ENCODE assay signal across 8 cellular contexts in the genomic region with DNA sequence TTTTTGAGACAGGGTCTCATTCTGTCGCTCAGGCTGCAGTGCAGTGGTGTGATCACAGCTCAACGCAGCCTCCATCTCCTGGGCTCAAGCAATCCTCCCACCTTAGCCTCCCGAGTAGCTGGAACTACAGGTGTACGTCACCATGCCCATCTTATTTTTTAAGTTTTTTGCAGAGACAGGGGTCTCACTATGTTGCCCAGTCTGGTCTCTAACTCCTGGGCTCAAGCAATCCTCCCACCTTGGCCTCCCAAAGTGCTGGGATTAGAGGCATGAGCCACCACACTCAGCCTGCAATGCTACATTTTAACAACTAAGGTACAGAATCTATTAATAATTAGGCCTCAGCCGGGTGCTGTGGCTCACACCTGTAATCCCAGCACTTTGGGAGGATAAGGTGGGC. TPM values are rescaled to one million over a fixed set of nuclear protein-coding genes. Genes with fewer than 3 reads are reported as not detected.
DNase-seq lines count a peak whose midpoint lies in the region; ATAC-seq, FAIRE-seq and TF ChIP-seq lines count a peak whose summit lies in the region.
"Not testable (repeated sequence)": the region's sequence is repeated elsewhere in the genome, so short reads cannot be mapped to it uniquely, and the experiment has no call there.

No MANE protein-coding gene starts in this region.

- peak overlapping the region; percentile 15 for H3K27ac Mint-ChIP-seq in CD4-positive, alpha-beta T cell
- H3K27ac Mint-ChIP-seq in WTC11 = not testable (repeated sequence)
- H3K27ac Mint-ChIP-seq in activated T-helper 17 cell treated with anti-CD3 and anti-CD28 coated beads, Interleukin-2, amount 50 U/mL, for 72 hours = peak overlapping the region; percentile 67
- peak overlapping the region; percentile 41 for H3K27ac Mint-ChIP-seq in central memory CD8-positive, alpha-beta T cell (ENCODE audit: low read depth)
- peak overlapping the region; percentile 35 for H3K27ac Mint-ChIP-seq in stimulated activated effector memory CD8-positive, alpha-beta T cell treated with anti-CD3 and anti-CD28 coated beads, Interleukin-12 subunit alpha, Interleukin-12 subunit beta, amount 100 ng/mL, for 72 hours

- POLR2A ChIA-PET in CD4-positive, alpha-beta T cell (lab: Charles Lee); HepG2 (lab: Yijun Ruan, JAX): not testable (repeated sequence)
- POLR2A ChIA-PET in WTC11 (lab: Charles Lee) = interaction anchor here (0.6 kb wide), 1 partner anchor 753 kb away, joined by 3 read pairs; no protein-coding TSS in a partner anchor

- H3K27ac ChIP-seq in CD4-positive, alpha-beta T cell (ENCODE audit: low read depth, low read length); HUES6 (ENCODE audit: low read depth, low read length); HepG2 (ENCODE audit: extremely low read length, insufficient read depth, low read length): not testable (repeated sequence)
- peak overlapping the region; percentile 88 for H3K27ac ChIP-seq in neutrophil

- not testable (repeated sequence) for H2AFZ ChIP-seq in HepG2 (ENCODE audit: low read length)

- not testable (repeated sequence) for TF ChIP-seq CTCF in CD4-positive, alpha-beta T cell (IDR thresholded peaks at IDR 0.05); WTC11 (IDR thresholded peaks at IDR 0.05); HepG2 (CRISPR knock-in tag; IDR thresholded peaks at IDR 0.05); neutrophil (IDR thresholded peaks at IDR 0.05)

- not testable (repeated sequence) for H3K4me3 ChIP-seq in HUES6 (ENCODE audit: low read depth, low read length); HepG2 (replicated peaks in 1 of 3; ENCODE audit: insufficient read depth in 1 of 3, low read depth in 2 of 3, low read length in 3 of 3); neutrophil (ENCODE audit: low read depth in 1 of 2, low read length in 1 of 2)

- H3K36me3 ChIP-seq in HUES6 (ENCODE audit: control insufficient read depth, insufficient read depth, low read length) (peaks cover 30% of the 10 kb centered on the region), HepG2 (replicated peaks in 1 of 2; ENCODE audit: control insufficient read depth in 1 of 2, insufficient read depth in 2 of 2, low read length in 2 of 2) (peaks cover 2 to 26% of the 10 kb centered on the region in 2 experiments; a peak in 4 of 5 replicates)
- not testable (repeated sequence) for H3K36me3 ChIP-seq in neutrophil

- not testable (repeated sequence) for TF ChIP-seq RAD21 in HepG2 (CRISPR knock-in tag; IDR thresholded peaks at IDR 0.05)

- not testable (repeated sequence) for H3K27me3 ChIP-seq in CD4-positive, alpha-beta T cell (ENCODE audit: control insufficient read depth, insufficient read depth, low read length); HUES6 (ENCODE audit: control insufficient read depth, insufficient read depth, low read length); HepG2 (ENCODE audit: control insufficient read depth in 1 of 2, insufficient read depth in 2 of 2, low read length in 2 of 2); neutrophil

- H3K79me2 ChIP-seq in HepG2 (ENCODE audit: insufficient read depth, low read length) = peaks cover 35% of the 10 kb centered on the region

- in situ Hi-C loops in HepG2 (cut with HindIII; ENCODE audit: extremely low pct_ligation_motif_present, low pct_unique_long_range_greater_than_20kb) = not testable (repeated sequence)

- H3K4me1 Mint-ChIP-seq in CD4-positive, alpha-beta T cell (ENCODE audit: low read depth) = peaks cover 46% of the 10 kb centered on the region
- H3K4me1 Mint-ChIP-seq in WTC11 = peaks cover 19% of the 10 kb centered on the region
- H3K4me1 Mint-ChIP-seq in activated T-helper 17 cell treated with anti-CD3 and anti-CD28 coated beads, Interleukin-2, amount 50 U/mL, for 72 hours = peaks cover 14% of the 10 kb centered on the region
- H3K4me1 Mint-ChIP-seq in central memory CD8-positive, alpha-beta T cell = peaks cover 26% of the 10 kb centered on the region
- peaks cover 36% of the 10 kb centered on the region for H3K4me1 Mint-ChIP-seq in stimulated activated effector memory CD8-positive, alpha-beta T cell treated with anti-CD3 and anti-CD28 coated beads, Interleukin-12 subunit alpha, Interleukin-12 subunit beta, amount 100 ng/mL, for 72 hours

- ATAC-seq in CD4-positive, alpha-beta T cell (ENCODE audit: poor library complexity); WTC11; activated T-helper 17 cell treated with anti-CD3 and anti-CD28 coated beads, Interleukin-2, amount 50 U/mL, for 72 hours (replicated peaks); central memory CD8-positive, alpha-beta T cell (replicated peaks; ENCODE audit: extremely low read depth, poor library complexity, severe bottlenecking); HepG2; stimulated activated effector memory CD8-positive, alpha-beta T cell treated with anti-CD3 and anti-CD28 coated beads, Interleukin-12 subunit alpha, Interleukin-12 subunit beta, amount 100 ng/mL, for 72 hours: not testable (repeated sequence)

- not testable (repeated sequence) for H3K4me1 ChIP-seq in HUES6 (ENCODE audit: control insufficient read depth, insufficient read depth, low read length)
- H3K4me1 ChIP-seq in HepG2 (ENCODE audit: insufficient read depth, low read length) (peaks cover 24% of the 10 kb centered on the region), neutrophil (ENCODE audit: control insufficient read depth in 1 of 2, insufficient read depth in 1 of 2, low read depth in 1 of 2, low read length in 1 of 2) (peaks cover 59 to 67% of the 10 kb centered on the region in 2 experiments)

- peak overlapping the region; percentile 3 for H3K9ac ChIP-seq in HUES6 (ENCODE audit: low read length)
- H3K9ac ChIP-seq in HepG2 (ENCODE audit: insufficient read depth, low read depth, low read length) = not testable (repeated sequence)

- TF ChIP-seq EP300 in HepG2 (IDR thresholded peaks at IDR 0.05; ENCODE audit: low read depth in 2 of 2, low read length in 2 of 2); HepG2 (CRISPR knock-in tag; IDR thresholded peaks at IDR 0.05; ENCODE audit: borderline replicate concordance): not testable (repeated sequence)

- H3K4me3 Mint-ChIP-seq in CD4-positive, alpha-beta T cell; WTC11; activated T-helper 17 cell treated with anti-CD3 and anti-CD28 coated beads, Interleukin-2, amount 50 U/mL, for 72 hours; central memory CD8-positive, alpha-beta T cell; stimulated activated effector memory CD8-positive, alpha-beta T cell treated with anti-CD3 and anti-CD28 coated beads, Interleukin-12 subunit alpha, Interleukin-12 subunit beta, amount 100 ng/mL, for 72 hours: not testable (repeated sequence)

- intact Hi-C loops in CD4-positive, alpha-beta T cell (cut with DNase I, micrococcal nuclease); HepG2 (cut with micrococcal nuclease; ENCODE audit: unreplicated experiment): not testable (repeated sequence)

- peaks cover 56% of the 10 kb centered on the region for H3K36me3 Mint-ChIP-seq in CD4-positive, alpha-beta T cell (ENCODE audit: low read depth)
- H3K36me3 Mint-ChIP-seq in WTC11 = peaks cover 21% of the 10 kb centered on the region
- H3K36me3 Mint-ChIP-seq in activated T-helper 17 cell treated with anti-CD3 and anti-CD28 coated beads, Interleukin-2, amount 50 U/mL, for 72 hours (ENCODE audit: low read depth) = peaks cover 59% of the 10 kb centered on the region
- H3K36me3 Mint-ChIP-seq in central memory CD8-positive, alpha-beta T cell (ENCODE audit: insufficient read depth) = peaks cover 44% of the 10 kb centered on the region
- peaks cover 75% of the 10 kb centered on the region for H3K36me3 Mint-ChIP-seq in stimulated activated effector memory CD8-positive, alpha-beta T cell treated with anti-CD3 and anti-CD28 coated beads, Interleukin-12 subunit alpha, Interleukin-12 subunit beta, amount 100 ng/mL, for 72 hours

- 97% methylated on average over 5 of the region's 5 CpGs for WGBS in HepG2 (ENCODE audit: low lambda C conversion rate)

- not testable (repeated sequence) for H3K9me3 ChIP-seq in CD4-positive, alpha-beta T cell (ENCODE audit: control insufficient read depth, low read length); HUES6 (ENCODE audit: control insufficient read depth, insufficient read depth, low read depth, low read length); HepG2 (ENCODE audit: low read length); neutrophil

- H4K20me1 ChIP-seq in HepG2 (ENCODE audit: insufficient read depth, low read length) = not testable (repeated sequence)

- DNase-seq in CD4-positive, alpha-beta T cell; WTC11 (ENCODE audit: low spot score); central memory CD8-positive, alpha-beta T cell (ENCODE audit: low spot score in 2 of 2); HepG2 (ENCODE audit: low spot score); stimulated activated effector memory CD8-positive, alpha-beta T cell treated with anti-CD3 and anti-CD28 coated beads, Interleukin-12 subunit alpha, Interleukin-12 subunit beta, amount 100 ng/mL, for 72 hours (ENCODE audit: low spot score in 2 of 2): not testable (repeated sequence)

- H3K9me3 Mint-ChIP-seq in CD4-positive, alpha-beta T cell; WTC11; activated T-helper 17 cell treated with anti-CD3 and anti-CD28 coated beads, Interleukin-2, amount 50 U/mL, for 72 hours; central memory CD8-positive, alpha-beta T cell; stimulated activated effector memory CD8-positive, alpha-beta T cell treated with anti-CD3 and anti-CD28 coated beads, Interleukin-12 subunit alpha, Interleukin-12 subunit beta, amount 100 ng/mL, for 72 hours: not testable (repeated sequence)

- H3K27me3 Mint-ChIP-seq in CD4-positive, alpha-beta T cell; WTC11 (ENCODE audit: low read depth); activated T-helper 17 cell treated with anti-CD3 and anti-CD28 coated beads, Interleukin-2, amount 50 U/mL, for 72 hours; central memory CD8-positive, alpha-beta T cell: not testable (repeated sequence)

- not testable (repeated sequence) for H3K4me2 ChIP-seq in HepG2 (ENCODE audit: low read depth, low read length)

- CTCF ChIA-PET in CD4-positive, alpha-beta T cell (lab: Charles Lee); WTC11 (lab: Charles Lee); HepG2 (lab: Yijun Ruan, JAX; ENCODE audit: low intra/inter-chr PET ratio, low total read pairs): not testable (repeated sequence)

- not testable (repeated sequence) for TF ChIP-seq POLR2A in HepG2 (IDR thresholded peaks at IDR 0.05; ENCODE audit: insufficient read depth in 1 of 2, low read depth in 2 of 2, low read length in 2 of 2)

- not testable (repeated sequence) for FAIRE-seq in HepG2 (lab: Jason Lieb, UNC)

- BruUV-seq in HepG2 (replicated peaks; lab: Mats Ljungman, UMichigan) = not testable (repeated sequence)

RNA-seq across cellular contexts. Expression of a gene that starts 3.6 kb away (rescaled TPM):
- 10 to 100 TPM; 73.1 to 75.0 TPM for total RNA-seq in CD4-positive, alpha-beta T cell
- total RNA-seq in WTC11 (2021) = 71.6 to 78.3 TPM (median 74.8 TPM) in 3 replicates
- total RNA-seq in activated T-helper 17 cell treated with anti-CD3 and anti-CD28 coated beads, Interleukin-2, amount 50 U/mL, for 72 hours = 100 to 1,000 TPM in 1 of 2 donors, 10 to 100 TPM in 1; 63.0 to 116 TPM
- total RNA-seq in HepG2 (2016; rRNA removed; fragmentation: Illumina TruSeq; extraction: Trizol) = 103 and 143 TPM in 2 replicates
- total RNA-seq in HepG2 (2016; cell fraction: cytosol; rRNA removed; fragmentation: Illumina TruSeq; extraction: Trizol; ENCODE audit: low read depth) = 86.6 and 90.0 TPM in 2 replicates
- total RNA-seq in HepG2 (2016; cell fraction: insoluble cytoplasmic fraction; rRNA removed; fragmentation: Illumina TruSeq; extraction: Trizol) = 106 and 142 TPM in 2 replicates
- total RNA-seq in HepG2 (2016; cell fraction: membrane; rRNA removed; fragmentation: Illumina TruSeq; extraction: Trizol) = 113 and 114 TPM in 2 replicates
- total RNA-seq in HepG2 (2016; cell fraction: nucleus; rRNA removed; fragmentation: Illumina TruSeq; extraction: Trizol) = 38.3 and 49.0 TPM in 2 replicates
- polyA plus RNA-seq in HepG2 (2011; rRNA removed) = 34.1 and 46.3 TPM in 2 replicates
- 32.8 and 38.8 TPM in 2 replicates for polyA plus RNA-seq in HepG2 (2011; cell fraction: cytosol; rRNA removed)
- 17.3 and 22.4 TPM in 2 replicates for polyA plus RNA-seq in HepG2 (2011; cell fraction: nucleus; rRNA removed)
- polyA plus RNA-seq in HepG2 (2012) = 40.8 and 44.7 TPM in 2 replicates
- 70.5 and 78.2 TPM in 2 replicates for polyA plus RNA-seq in HepG2 (2016; cell fraction: cytosol; fragmentation: Illumina TruSeq; extraction: Trizol; ENCODE audit: low read depth)
- polyA plus RNA-seq in HepG2 (2016; cell fraction: insoluble cytoplasmic fraction; fragmentation: Illumina TruSeq; extraction: Trizol; ENCODE audit: low read depth) = 115 TPM in 2 replicates
- 74.5 and 76.2 TPM in 2 replicates for polyA plus RNA-seq in HepG2 (2016; cell fraction: membrane; fragmentation: Illumina TruSeq; extraction: Trizol; ENCODE audit: low read depth)
- polyA plus RNA-seq in HepG2 (2016; cell fraction: nucleus; fragmentation: Illumina TruSeq; extraction: Trizol; ENCODE audit: insufficient read depth, low read depth) = 51.6 and 59.0 TPM in 2 replicates
- 37.5 and 148 TPM in 2 replicates for polyA minus RNA-seq in HepG2 (2011; rRNA and poly(A)+ RNA removed; ENCODE audit: low replicate concordance)
- 27.9 and 30.0 TPM in 2 replicates for polyA minus RNA-seq in HepG2 (2011; cell fraction: cytosol; rRNA and poly(A)+ RNA removed)
- polyA minus RNA-seq in HepG2 (2011; cell fraction: nucleus; rRNA and poly(A)+ RNA removed) = 26.8 and 31.8 TPM in 2 replicates

RNA-seq across cellular contexts. Expression of a gene that starts 25.7 kb away (rescaled TPM):
- total RNA-seq in CD4-positive, alpha-beta T cell = 1 to 10 TPM; 1.8 to 2.9 TPM
- total RNA-seq in WTC11 (2021) = 10.8 to 18.8 TPM (median 17.5 TPM) in 3 replicates
- 1 to 10 TPM; 2.4 to 3.3 TPM for total RNA-seq in activated T-helper 17 cell treated with anti-CD3 and anti-CD28 coated beads, Interleukin-2, amount 50 U/mL, for 72 hours
- 0.55 and 0.63 TPM in 2 replicates for total RNA-seq in HepG2 (2016; rRNA removed; fragmentation: Illumina TruSeq; extraction: Trizol)
- total RNA-seq in HepG2 (2016; cell fraction: cytosol; rRNA removed; fragmentation: Illumina TruSeq; extraction: Trizol; ENCODE audit: low read depth) = 1.7 and 2.0 TPM in 2 replicates
- total RNA-seq in HepG2 (2016; cell fraction: insoluble cytoplasmic fraction; rRNA removed; fragmentation: Illumina TruSeq; extraction: Trizol) = 0.46 and 0.50 TPM in 2 replicates
- 1.5 and 2.3 TPM in 2 replicates for total RNA-seq in HepG2 (2016; cell fraction: membrane; rRNA removed; fragmentation: Illumina TruSeq; extraction: Trizol)
- not detected in 2 replicates for total RNA-seq in HepG2 (2016; cell fraction: nucleus; rRNA removed; fragmentation: Illumina TruSeq; extraction: Trizol)
- polyA plus RNA-seq in HepG2 (2011; rRNA removed) = 0.78 and 1.0 TPM in 2 replicates
- 0.54 and 1.2 TPM in 2 replicates for polyA plus RNA-seq in HepG2 (2011; cell fraction: cytosol; rRNA removed)
- polyA plus RNA-seq in HepG2 (2011; cell fraction: nucleus; rRNA removed) = 2.0 and 2.4 TPM in 2 replicates
- 1.1 and 1.2 TPM in 2 replicates for polyA plus RNA-seq in HepG2 (2012)
- 1.7 and 1.9 TPM in 2 replicates for polyA plus RNA-seq in HepG2 (2016; cell fraction: cytosol; fragmentation: Illumina TruSeq; extraction: Trizol; ENCODE audit: low read depth)
- polyA plus RNA-seq in HepG2 (2016; cell fraction: insoluble cytoplasmic fraction; fragmentation: Illumina TruSeq; extraction: Trizol; ENCODE audit: low read depth) = 0.56 and 0.79 TPM in 2 replicates
- 1.4 and 1.5 TPM in 2 replicates for polyA plus RNA-seq in HepG2 (2016; cell fraction: membrane; fragmentation: Illumina TruSeq; extraction: Trizol; ENCODE audit: low read depth)
- 0.63 and 0.85 TPM in 2 replicates for polyA plus RNA-seq in HepG2 (2016; cell fraction: nucleus; fragmentation: Illumina TruSeq; extraction: Trizol; ENCODE audit: insufficient read depth, low read depth)
- 1.1 and 2.2 TPM in 2 replicates for polyA minus RNA-seq in HepG2 (2011; rRNA and poly(A)+ RNA removed; ENCODE audit: low replicate concordance)
- 1.2 TPM in 1 of 2 replicates, not detected in the other for polyA minus RNA-seq in HepG2 (2011; cell fraction: cytosol; rRNA and poly(A)+ RNA removed)
- polyA minus RNA-seq in HepG2 (2011; cell fraction: nucleus; rRNA and poly(A)+ RNA removed) = not detected in 2 replicates

RNA-seq across cellular contexts. Expression of a gene that starts 40.5 kb away (rescaled TPM):
- total RNA-seq in CD4-positive, alpha-beta T cell = 10 to 100 TPM; 12.1 to 15.9 TPM
- total RNA-seq in WTC11 (2021) (40.8 to 42.4 TPM (median 42.3 TPM) in 3 replicates), HepG2 (2016; rRNA removed; fragmentation: Illumina TruSeq; extraction: Trizol) (21.8 and 24.9 TPM in 2 replicates)
- 10 to 100 TPM; 30.9 to 50.6 TPM for total RNA-seq in activated T-helper 17 cell treated with anti-CD3 and anti-CD28 coated beads, Interleukin-2, amount 50 U/mL, for 72 hours
- total RNA-seq in HepG2 (2016; cell fraction: cytosol; rRNA removed; fragmentation: Illumina TruSeq; extraction: Trizol; ENCODE audit: low read depth) = 6.3 and 6.9 TPM in 2 replicates
- 21.4 and 25.3 TPM in 2 replicates for total RNA-seq in HepG2 (2016; cell fraction: insoluble cytoplasmic fraction; rRNA removed; fragmentation: Illumina TruSeq; extraction: Trizol)
- 12.0 and 12.3 TPM in 2 replicates for total RNA-seq in HepG2 (2016; cell fraction: membrane; rRNA removed; fragmentation: Illumina TruSeq; extraction: Trizol)
- total RNA-seq in HepG2 (2016; cell fraction: nucleus; rRNA removed; fragmentation: Illumina TruSeq; extraction: Trizol) = 19.9 and 26.2 TPM in 2 replicates
- polyA plus RNA-seq in HepG2 (2011; rRNA removed) = 16.6 and 20.2 TPM in 2 replicates
- 9.1 and 11.6 TPM in 2 replicates for polyA plus RNA-seq in HepG2 (2011; cell fraction: cytosol; rRNA removed)
- polyA plus RNA-seq in HepG2 (2011; cell fraction: nucleus; rRNA removed) = 35.9 and 37.1 TPM in 2 replicates
- polyA plus RNA-seq in HepG2 (2012) = 13.4 and 13.9 TPM in 2 replicates
- 1.3 and 1.9 TPM in 2 replicates for polyA plus RNA-seq in HepG2 (2016; cell fraction: cytosol; fragmentation: Illumina TruSeq; extraction: Trizol; ENCODE audit: low read depth)
- 12.1 and 14.3 TPM in 2 replicates for polyA plus RNA-seq in HepG2 (2016; cell fraction: insoluble cytoplasmic fraction; fragmentation: Illumina TruSeq; extraction: Trizol; ENCODE audit: low read depth)
- polyA plus RNA-seq in HepG2 (2016; cell fraction: membrane; fragmentation: Illumina TruSeq; extraction: Trizol; ENCODE audit: low read depth) = 3.4 TPM in 2 replicates
- polyA plus RNA-seq in HepG2 (2016; cell fraction: nucleus; fragmentation: Illumina TruSeq; extraction: Trizol; ENCODE audit: insufficient read depth, low read depth) = 41.6 and 44.8 TPM in 2 replicates
- polyA minus RNA-seq in HepG2 (2011; rRNA and poly(A)+ RNA removed; ENCODE audit: low replicate concordance) = 28.0 and 42.8 TPM in 2 replicates
- 9.6 and 9.9 TPM in 2 replicates for polyA minus RNA-seq in HepG2 (2011; cell fraction: cytosol; rRNA and poly(A)+ RNA removed)
- polyA minus RNA-seq in HepG2 (2011; cell fraction: nucleus; rRNA and poly(A)+ RNA removed) = 25.4 and 26.4 TPM in 2 replicates
